ENCODE assay signal across 1 cellular context in the genomic region with DNA sequence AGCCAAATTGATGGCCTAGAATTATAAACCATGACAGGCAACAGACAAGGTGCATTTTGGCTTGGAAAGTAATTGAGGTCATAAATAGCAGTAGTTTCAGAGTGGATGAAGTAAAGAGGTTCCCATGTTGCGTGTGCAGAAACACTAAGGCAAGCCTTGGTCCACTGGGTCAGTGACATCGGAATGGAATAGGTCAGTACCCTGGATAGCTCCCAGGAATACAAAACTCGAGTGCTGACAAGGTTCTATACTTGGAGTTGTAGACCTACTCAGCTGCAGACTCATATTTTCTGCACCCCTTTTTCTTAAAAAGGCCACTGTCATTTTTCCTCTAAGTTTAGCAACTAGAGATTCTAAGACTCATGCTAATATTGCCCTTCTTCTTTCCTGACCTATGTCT.
TF ChIP-seq lines count a peak whose summit lies in the region.

No MANE protein-coding gene starts in this region.

TF ChIP-seq in GM23338, 12 proteins besides CTCF, POLR2A, EP300 and RAD21:
- TF ChIP-seq, protein P1, sequence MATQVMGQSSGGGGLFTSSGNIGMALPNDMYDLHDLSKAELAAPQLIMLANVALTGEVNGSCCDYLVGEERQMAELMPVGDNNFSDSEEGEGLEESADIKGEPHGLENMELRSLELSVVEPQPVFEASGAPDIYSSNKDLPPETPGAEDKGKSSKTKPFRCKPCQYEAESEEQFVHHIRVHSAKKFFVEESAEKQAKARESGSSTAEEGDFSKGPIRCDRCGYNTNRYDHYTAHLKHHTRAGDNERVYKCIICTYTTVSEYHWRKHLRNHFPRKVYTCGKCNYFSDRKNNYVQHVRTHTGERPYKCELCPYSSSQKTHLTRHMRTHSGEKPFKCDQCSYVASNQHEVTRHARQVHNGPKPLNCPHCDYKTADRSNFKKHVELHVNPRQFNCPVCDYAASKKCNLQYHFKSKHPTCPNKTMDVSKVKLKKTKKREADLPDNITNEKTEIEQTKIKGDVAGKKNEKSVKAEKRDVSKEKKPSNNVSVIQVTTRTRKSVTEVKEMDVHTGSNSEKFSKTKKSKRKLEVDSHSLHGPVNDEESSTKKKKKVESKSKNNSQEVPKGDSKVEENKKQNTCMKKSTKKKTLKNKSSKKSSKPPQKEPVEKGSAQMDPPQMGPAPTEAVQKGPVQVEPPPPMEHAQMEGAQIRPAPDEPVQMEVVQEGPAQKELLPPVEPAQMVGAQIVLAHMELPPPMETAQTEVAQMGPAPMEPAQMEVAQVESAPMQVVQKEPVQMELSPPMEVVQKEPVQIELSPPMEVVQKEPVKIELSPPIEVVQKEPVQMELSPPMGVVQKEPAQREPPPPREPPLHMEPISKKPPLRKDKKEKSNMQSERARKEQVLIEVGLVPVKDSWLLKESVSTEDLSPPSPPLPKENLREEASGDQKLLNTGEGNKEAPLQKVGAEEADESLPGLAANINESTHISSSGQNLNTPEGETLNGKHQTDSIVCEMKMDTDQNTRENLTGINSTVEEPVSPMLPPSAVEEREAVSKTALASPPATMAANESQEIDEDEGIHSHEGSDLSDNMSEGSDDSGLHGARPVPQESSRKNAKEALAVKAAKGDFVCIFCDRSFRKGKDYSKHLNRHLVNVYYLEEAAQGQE (IDR thresholded peaks at IDR 0.05; ENCODE audit: unreplicated experiment) = peak; percentile 86
- no peak for TF ChIP-seq STAT1 (IDR thresholded peaks at IDR 0.05; ENCODE audit: unreplicated experiment)
